ENCODE assay signal across 24 cellular contexts in the genomic region with DNA sequence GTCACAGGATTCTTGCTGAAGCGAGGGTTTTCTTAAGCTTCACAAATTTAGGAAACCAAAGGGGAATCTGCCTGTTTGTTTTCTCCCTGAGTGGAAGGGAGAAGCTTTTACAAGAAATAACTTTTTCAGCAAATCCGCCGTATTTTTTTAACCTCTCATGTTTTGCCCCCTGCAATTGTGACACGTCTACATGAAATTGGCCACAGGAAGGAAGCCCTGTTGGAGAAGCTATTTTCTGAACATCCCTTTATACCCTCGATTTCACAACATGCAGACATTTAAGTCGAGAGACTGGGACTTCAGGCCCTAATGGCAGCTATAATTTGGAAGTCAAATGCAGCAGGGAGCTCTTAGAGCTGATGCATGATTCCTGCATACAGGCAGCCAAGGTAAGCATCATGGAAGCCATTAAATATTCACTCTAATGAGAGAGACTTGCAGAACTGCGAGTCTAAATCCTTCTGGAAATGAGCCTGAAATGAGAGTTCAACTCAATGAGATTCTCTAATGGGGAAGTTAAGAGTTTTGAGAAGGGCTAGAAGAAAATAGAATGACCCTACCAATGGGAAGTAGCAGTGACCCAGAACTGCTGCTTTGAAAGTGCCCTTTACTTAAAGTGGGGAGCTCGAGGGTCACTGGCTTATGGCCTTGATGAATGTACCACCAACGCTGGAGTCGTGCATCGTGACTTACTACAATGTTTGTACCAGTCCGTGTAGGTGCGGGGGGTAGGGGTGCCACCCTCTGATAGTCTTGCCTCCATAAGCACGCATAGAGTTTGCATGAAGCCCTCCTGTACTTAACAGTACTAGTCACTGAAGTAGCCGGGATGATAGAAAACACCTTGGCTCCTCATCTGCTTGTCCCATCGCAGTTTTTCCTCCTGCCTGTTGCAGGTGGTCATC. TPM values are rescaled to one million over a fixed set of nuclear protein-coding genes. Genes with fewer than 3 reads are reported as not detected.
DNase-seq lines count a peak whose midpoint lies in the region; ATAC-seq and TF ChIP-seq lines count a peak whose summit lies in the region.
"Had no signal": no experiment of that assay in that cellular context is flagged by ENCODE, and none has a peak within 500 bp of the region (broad histone marks: within the 10 kb centered on the region; RNA-seq: fewer than 3 reads in every experiment).

No MANE protein-coding gene starts in this region.

- H3K79me2 ChIP-seq in mesendoderm (ENCODE audit: control insufficient read depth, insufficient read depth, low read length), result no peaks in the 10 kb centered on the region

- H3K18ac ChIP-seq in mesendoderm (ENCODE audit: low read length), result no peak overlapping the region

- H3K56ac ChIP-seq in mesendoderm (ENCODE audit: low read length), result no peak overlapping the region

- H3K4me1 Mint-ChIP-seq in stimulated activated memory B cell treated with anti-CD40 and anti-IgM and Interleukin-4, amounts not matched to agents 10 μg/mL and 1 μg/mL and 100 μg/mL, for 72 hours, result peaks cover 62% of the 10 kb centered on the region

- H3K27me3 Mint-ChIP-seq in stimulated activated memory B cell treated with anti-CD40 and anti-IgM and Interleukin-4, amounts not matched to agents 10 μg/mL and 1 μg/mL and 100 μg/mL, for 72 hours, result no peaks in the 10 kb centered on the region

- ATAC-seq in left lobe of liver (no peak), HG03097 (IDR thresholded peaks at IDR 0.05; ENCODE audit: low FRiP score, unreplicated experiment) (no peak)
- ATAC-seq in stimulated activated memory B cell treated with anti-CD40 and anti-IgM and Interleukin-4, amounts not matched to agents 10 μg/mL and 1 μg/mL and 100 μg/mL, for 72 hours, result peak; percentile 9
- ATAC-seq: lower lobe of right lung had no signal

- no peak overlapping the region for H4K8ac ChIP-seq in mesendoderm (ENCODE audit: low read depth, low read length)

- no peak overlapping the region for H4K5ac ChIP-seq in mesendoderm (ENCODE audit: low read length)

- no peak overlapping the region for H2BK5ac ChIP-seq in mesendoderm (ENCODE audit: low read length)

- no peak overlapping the region for H3K9ac ChIP-seq in mesendoderm (ENCODE audit: low read length)

- H3K79me1 ChIP-seq in mesendoderm (ENCODE audit: low read length), result no peaks in the 10 kb centered on the region

- no peaks in the 10 kb centered on the region for H3K36me3 Mint-ChIP-seq in stimulated activated memory B cell treated with anti-CD40 and anti-IgM and Interleukin-4, amounts not matched to agents 10 μg/mL and 1 μg/mL and 100 μg/mL, for 72 hours

- H3K23ac ChIP-seq in mesendoderm (ENCODE audit: low read length), result no peak overlapping the region

- no peak overlapping the region for H3K4me2 ChIP-seq in mesendoderm (ENCODE audit: low read length)
- H3K4me2 ChIP-seq: PC-9 had no signal

- no peak overlapping the region for H3K4me3 Mint-ChIP-seq in stimulated activated memory B cell treated with anti-CD40 and anti-IgM and Interleukin-4, amounts not matched to agents 10 μg/mL and 1 μg/mL and 100 μg/mL, for 72 hours

- WGBS in mesendoderm (ENCODE audit: extremely low coverage, insufficient coverage, low lambda C conversion rate), result no CpG with 5 or more reads among the region's 16 CpGs

- no peak for TF ChIP-seq CTCF in HL-60 (IDR thresholded peaks at IDR 0.05; ENCODE audit: insufficient read depth, low read length)

- H3K4me3 ChIP-seq in HL-60 (replicated peaks; ENCODE audit: insufficient read depth, low read length) (no peak overlapping the region), mesendoderm (ENCODE audit: low read length) (no peak overlapping the region)
- H3K4me3 ChIP-seq: coronary artery, lower lobe of right lung, PC-9, transverse colon had no signal

- no peak overlapping the region for H2BK120ac ChIP-seq in mesendoderm (ENCODE audit: low read depth, low read length)

- no peaks in the 10 kb centered on the region for H3K9me3 Mint-ChIP-seq in stimulated activated memory B cell treated with anti-CD40 and anti-IgM and Interleukin-4, amounts not matched to agents 10 μg/mL and 1 μg/mL and 100 μg/mL, for 72 hours
- H3K9me3 Mint-ChIP-seq: immature natural killer cell had no signal

- H3K27ac Mint-ChIP-seq in stimulated activated memory B cell treated with anti-CD40 and anti-IgM and Interleukin-4, amounts not matched to agents 10 μg/mL and 1 μg/mL and 100 μg/mL, for 72 hours, result no peak overlapping the region
- H3K27ac Mint-ChIP-seq: immature natural killer cell had no signal

- H3K36me3 ChIP-seq in mesendoderm (ENCODE audit: control insufficient read depth, insufficient read depth, low read length), result no peaks in the 10 kb centered on the region
- H3K36me3 ChIP-seq: brain microvascular endothelial cell, lower lobe of right lung, transverse colon, WERI-Rb-1 had no signal

- H2BK15ac ChIP-seq in mesendoderm (replicated peaks; ENCODE audit: low read depth), result no peak overlapping the region

- DNase-seq in HL-60 (ENCODE audit: low read depth in 1 of 2, low spot score in 1 of 2) (peak in 1 of 2 experiments; percentile 44), NOMO-1 treated with DMSO at 0.1 percent for 48 hours (lab: John Stamatoyannopoulos, UW; ENCODE audit: unreplicated experiment) (peak; percentile 95), left lobe of liver (ENCODE audit: low spot score) (peak; percentile 40), mesendoderm (no peak), NCI-H1417 (lab: John Stamatoyannopoulos, UW) (no peak), D341Med (ENCODE audit: low spot score) (no peak)
- DNase-seq: activated effector memory CD4-positive, alpha-beta T cell treated with anti-CD3 and anti-CD28 coated beads, Interleukin-2, amount 50 U/mL, for 16 hours; brain microvascular endothelial cell; COR-L47; immature natural killer cell; lower lobe of right lung; NCI-H1694 treated with DMSO at 0.1 percent for 48 hours; NCI-H748 treated with DMSO at 0.1 percent for 48 hours; occipital lobe; PC-9; retina; stimulated activated naive CD4-positive, alpha-beta T cell treated with Interleukin-2 at 50 U/mL for 16 hours; transverse colon; WERI-Rb-1 had no signal

- no peaks in the 10 kb centered on the region for H3K27me3 ChIP-seq in HL-60 (ENCODE audit: insufficient read depth, poor library complexity, severe bottlenecking)
- no peaks in the 10 kb centered on the region for H3K27me3 ChIP-seq in mesendoderm (ENCODE audit: insufficient read depth, low read length, poor library complexity)
- H3K27me3 ChIP-seq: transverse colon had no signal

- H2AK5ac ChIP-seq in mesendoderm (ENCODE audit: low read length), result no peak overlapping the region

- H3K4me1 ChIP-seq in mesendoderm (ENCODE audit: control insufficient read depth, low read depth, low read length), result no peaks in the 10 kb centered on the region
- H3K4me1 ChIP-seq: lower lobe of right lung, transverse colon had no signal

- H3K4ac ChIP-seq in mesendoderm (ENCODE audit: low read depth, low read length), result no peak overlapping the region

- H3K27ac ChIP-seq in HL-60 (replicated peaks) (peak overlapping the region; percentile 52), mesendoderm (ENCODE audit: low read depth, low read length) (no peak overlapping the region)
- H3K27ac ChIP-seq: brain microvascular endothelial cell, lower lobe of right lung, PC-9, WERI-Rb-1 had no signal

RNA-seq across cellular contexts. Expression of gene IRF8, which starts 45.1 kb away (rescaled TPM):
- 9.0 TPM for total RNA-seq in left lobe of liver
- 0.07 TPM for polyA plus RNA-seq in mesendoderm (2013, experiment 1 of 2)
- polyA plus RNA-seq in mesendoderm (2013, experiment 2 of 2), result 0.07 TPM
- total RNA-seq: MCF 10A, myocyte, PC-9 had no signal

RNA-seq across cellular contexts. Expression of gene COX4I1, which starts 54.4 kb away (rescaled TPM):
- 302 TPM for total RNA-seq in left lobe of liver
- polyA plus RNA-seq in mesendoderm (2013, experiment 1 of 2), result 818 TPM
- 789 TPM for polyA plus RNA-seq in mesendoderm (2013, experiment 2 of 2)

RNA-seq across cellular contexts. Expression of gene EMC8, which starts 54.5 kb away (rescaled TPM):
- 13.3 TPM for total RNA-seq in left lobe of liver
- polyA plus RNA-seq in mesendoderm (2013, experiment 1 of 2), result 40.5 TPM
- polyA plus RNA-seq in mesendoderm (2013, experiment 2 of 2), result 39.9 TPM

Comparison
In these comparisons a context has a peak if more than half of its experiments do, and no peak if none do; other contexts are left out.
1. DNase-seq: peak in NOMO-1 treated with DMSO at 0.1 percent for 48 hours (single experiment) and left lobe of liver (single experiment); none in mesendoderm (single experiment), NCI-H1417 (0 of 3) and D341Med (single experiment).